Comparison of ENCODE assay signal across 10 cellular contexts in genomic region chr4:38601244-38601915, GRCh38.
DNase-seq lines count a peak whose midpoint lies in the region; ATAC-seq and TF ChIP-seq lines count a peak whose summit lies in the region.
"Had no signal": no experiment of that assay in that cellular context is flagged by ENCODE, and none has a peak within 500 bp of the region (broad histone marks: within the 10 kb centered on the region; RNA-seq: fewer than 3 reads in every experiment).

No MANE protein-coding gene starts in this region.

- no peak overlapping the region for H3K4me3 Mint-ChIP-seq in activated naive CD4-positive, alpha-beta T cell treated with anti-CD3 and anti-CD28 coated beads, Interleukin-2, amount 50 U/mL, for 24 hours
- H3K4me3 Mint-ChIP-seq: activated CD8-positive, alpha-beta T cell treated with anti-CD3 and anti-CD28 coated beads, Interleukin-2, amount 10 ng/mL, durations not matched to agents 7 days and 5 days had no signal

- WGBS in upper lobe of left lung, 2 donors, result 17 to 30% methylated on average over 6 of the region's 6 CpGs

- H3K4me1 ChIP-seq in upper lobe of left lung, result peaks cover 12 to 28% (median 17%) of the 10 kb centered on the region in 4 donors

- no peaks in the 10 kb centered on the region for H3K27me3 ChIP-seq in upper lobe of left lung

- H3K27ac Mint-ChIP-seq in activated naive CD4-positive, alpha-beta T cell treated with anti-CD3 and anti-CD28 coated beads, Interleukin-2, amount 50 U/mL, for 24 hours, result peak overlapping the region; percentile 69
- no peak overlapping the region for H3K27ac Mint-ChIP-seq in activated naive CD4-positive, alpha-beta T cell treated with anti-CD3 and anti-CD28 coated beads, Interleukin-2, amount 50 U/mL, for 72 hours
- H3K27ac Mint-ChIP-seq: activated CD8-positive, alpha-beta T cell treated with anti-CD3 and anti-CD28 coated beads, Interleukin-2, amount 10 ng/mL, durations not matched to agents 7 days and 5 days had no signal

- DNase-seq in activated naive CD4-positive, alpha-beta T cell treated with anti-CD3 and anti-CD28 coated beads, Interleukin-2, amount 50 U/mL, for 72 hours (ENCODE audit: low spot score in 2 of 2), result no peak
- DNase-seq in NOMO-1 treated with dmso at 0.1 percent for 144 hours (lab: John Stamatoyannopoulos, UW; ENCODE audit: unreplicated experiment) (peak; percentile 7), fibroblast of the conjunctiva (ENCODE audit: low read depth) (peak; percentile 42), upper lobe of left lung (peak in 1 of 2 donors; percentile 69), cortex of kidney (lab: John Stamatoyannopoulos, UW) (no peak), NCI-H2107 treated with DMSO at 0.1 percent for 48 hours (lab: John Stamatoyannopoulos, UW; ENCODE audit: unreplicated experiment) (no peak)
- DNase-seq in activated CD4-positive, alpha-beta T cell treated with anti-CD3 and anti-CD28 coated beads for 48 hours, result no peak
- DNase-seq: ACHN; activated CD8-positive, alpha-beta T cell treated with anti-CD3 and anti-CD28 coated beads, Interleukin-2, amount 10 ng/mL, durations not matched to agents 7 days and 5 days had no signal

- ATAC-seq in activated naive CD4-positive, alpha-beta T cell treated with anti-CD3 and anti-CD28 coated beads, Interleukin-2, amount 50 U/mL, for 72 hours, result no peak
- peak; percentile 61 to 62 for ATAC-seq in upper lobe of left lung (ENCODE audit: low FRiP score in 2 of 2)
- ATAC-seq: activated CD8-positive, alpha-beta T cell treated with anti-CD3 and anti-CD28 coated beads, Interleukin-2, amount 10 ng/mL, durations not matched to agents 7 days and 5 days had no signal

- H3K27me3 Mint-ChIP-seq in activated naive CD4-positive, alpha-beta T cell treated with anti-CD3 and anti-CD28 coated beads, Interleukin-2, amount 50 U/mL, for 24 hours, result no peaks in the 10 kb centered on the region

- H3K4me1 Mint-ChIP-seq in activated naive CD4-positive, alpha-beta T cell treated with anti-CD3 and anti-CD28 coated beads, Interleukin-2, amount 50 U/mL, for 24 hours, result peaks cover 26% of the 10 kb centered on the region

- no peak for TF ChIP-seq POLR2A in upper lobe of left lung (IDR thresholded peaks at IDR 0.05)

- H3K36me3 ChIP-seq in upper lobe of left lung, result no peaks in the 10 kb centered on the region

- no peak for TF ChIP-seq CTCF in upper lobe of left lung (IDR thresholded peaks at IDR 0.05)

- peaks cover 8% of the 10 kb centered on the region for H3K9me3 Mint-ChIP-seq in activated naive CD4-positive, alpha-beta T cell treated with anti-CD3 and anti-CD28 coated beads, Interleukin-2, amount 50 U/mL, for 24 hours
- peaks cover 4 to 6% of the 10 kb centered on the region in 2 donors for H3K9me3 Mint-ChIP-seq in activated naive CD4-positive, alpha-beta T cell treated with anti-CD3 and anti-CD28 coated beads, Interleukin-2, amount 50 U/mL, for 72 hours

- H3K27ac ChIP-seq in upper lobe of left lung, result peak overlapping the region in 1 of 4 donors; percentile 67

- H3K36me3 Mint-ChIP-seq in activated naive CD4-positive, alpha-beta T cell treated with anti-CD3 and anti-CD28 coated beads, Interleukin-2, amount 50 U/mL, for 24 hours, result peaks cover 1% of the 10 kb centered on the region
- H3K36me3 Mint-ChIP-seq in activated naive CD4-positive, alpha-beta T cell treated with anti-CD3 and anti-CD28 coated beads, Interleukin-2, amount 50 U/mL, for 72 hours, result no peaks in the 10 kb centered on the region

- H3K9me3 ChIP-seq in upper lobe of left lung, result no peaks in the 10 kb centered on the region

- no peak for TF ChIP-seq EP300 in upper lobe of left lung (IDR thresholded peaks at IDR 0.05)

- H3K4me3 ChIP-seq in upper lobe of left lung, result no peak overlapping the region

Comparison
In these comparisons a context has a peak if more than half of its experiments do, and no peak if none do; other contexts are left out.
1. ATAC-seq: peak in upper lobe of left lung (2 of 2); none in activated naive CD4-positive, alpha-beta T cell treated with anti-CD3 and anti-CD28 coated beads, Interleukin-2, amount 50 U/mL, for 72 hours (0 of 2).
2. DNase-seq: peak in NOMO-1 treated with dmso at 0.1 percent for 144 hours (single experiment) and fibroblast of the conjunctiva (single experiment); none in activated naive CD4-positive, alpha-beta T cell treated with anti-CD3 and anti-CD28 coated beads, Interleukin-2, amount 50 U/mL, for 72 hours (0 of 2), cortex of kidney (single experiment), activated CD4-positive, alpha-beta T cell treated with anti-CD3 and anti-CD28 coated beads for 48 hours (single experiment) and NCI-H2107 treated with DMSO at 0.1 percent for 48 hours (single experiment).